1 cellular context compared by ENCODE assay signal in the genomic region with DNA sequence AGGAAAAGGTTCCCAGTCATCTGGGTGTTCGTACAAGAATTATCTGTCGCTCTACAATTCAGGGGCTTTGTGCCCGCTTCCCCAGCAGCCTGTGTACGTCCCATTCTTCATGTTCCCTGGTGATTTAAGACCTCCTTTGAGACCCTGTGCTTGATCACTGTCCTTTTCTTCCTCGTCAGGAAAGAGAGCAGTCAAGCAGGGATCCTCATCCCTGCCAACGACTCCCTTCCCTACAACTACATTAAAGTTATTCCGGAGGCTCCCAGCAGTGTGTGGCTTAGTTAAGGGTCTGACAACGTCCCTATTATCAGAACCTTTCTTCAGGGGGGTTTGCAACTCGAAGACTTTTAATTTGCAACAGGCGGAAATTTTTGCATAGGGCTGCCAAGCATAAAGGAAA.
TF ChIP-seq lines count a peak whose summit lies in the region.

No MANE protein-coding gene starts in this region.

TF ChIP-seq in IMR-90, 13 proteins besides CTCF, POLR2A, EP300 and RAD21 (continued from another document):
- TF ChIP-seq, protein P1, sequence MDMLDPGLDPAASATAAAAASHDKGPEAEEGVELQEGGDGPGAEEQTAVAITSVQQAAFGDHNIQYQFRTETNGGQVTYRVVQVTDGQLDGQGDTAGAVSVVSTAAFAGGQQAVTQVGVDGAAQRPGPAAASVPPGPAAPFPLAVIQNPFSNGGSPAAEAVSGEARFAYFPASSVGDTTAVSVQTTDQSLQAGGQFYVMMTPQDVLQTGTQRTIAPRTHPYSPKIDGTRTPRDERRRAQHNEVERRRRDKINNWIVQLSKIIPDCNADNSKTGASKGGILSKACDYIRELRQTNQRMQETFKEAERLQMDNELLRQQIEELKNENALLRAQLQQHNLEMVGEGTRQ (IDR thresholded peaks at IDR 0.05; ENCODE audit: low read depth, low read length): no peak
TF ChIP-seq in IMR-90: peak in this region for 0.
